ENCODE assay signal across 3 cellular contexts in genomic region chr2:221434155-221434554, GRCh38.
TF ChIP-seq lines count a peak whose summit lies in the region.

No MANE protein-coding gene starts in this region.

TF ChIP-seq in HCT116, 20 proteins besides CTCF, POLR2A, EP300 and RAD21 (continued from another document):
- no peak for TF ChIP-seq REST (IDR thresholded peaks at IDR 0.05; ENCODE audit: low read depth)
- TF ChIP-seq ELF1 (IDR thresholded peaks at IDR 0.05; ENCODE audit: borderline replicate concordance, low read depth): no peak
- TF ChIP-seq EZH2phosphoT487 (IDR thresholded peaks at IDR 0.05; ENCODE audit: borderline replicate concordance): no peak
- no peak for TF ChIP-seq ZBTB33 (IDR thresholded peaks at IDR 0.05; ENCODE audit: extremely low read depth, insufficient replicate concordance, low read length)
- TF ChIP-seq SIN3A (IDR thresholded peaks at IDR 0.05; ENCODE audit: low read depth): no peak
- TF ChIP-seq SP1 (IDR thresholded peaks at IDR 0.05; ENCODE audit: low read depth): 0 out of 2 replicates have a peak, but pooled peaks have one; percentile 20
- TF ChIP-seq SRF (IDR thresholded peaks at IDR 0.05; ENCODE audit: low read depth): no peak
- no peak for TF ChIP-seq EZH2 (IDR thresholded peaks at IDR 0.05)
- TF ChIP-seq FOSL1 (IDR thresholded peaks at IDR 0.05; ENCODE audit: low read depth): no peak
- no peak for TF ChIP-seq ATF3 (IDR thresholded peaks at IDR 0.05)
- TF ChIP-seq TCF7L2 (IDR thresholded peaks at IDR 0.05; ENCODE audit: borderline replicate concordance, extremely low read depth, insufficient read depth, insufficient read length): no peak
- TF ChIP-seq ZNF274 (IDR thresholded peaks at IDR 0.05; ENCODE audit: low read depth, low read length): no peak
- 0 out of 2 replicates have a peak, but pooled peaks have one; percentile 8 for TF ChIP-seq JUND (IDR thresholded peaks at IDR 0.05)
- TF ChIP-seq YY1 (IDR thresholded peaks at IDR 0.05; ENCODE audit: extremely low read depth, insufficient replicate concordance, low read depth, low read length): no peak
- TF ChIP-seq MAX (IDR thresholded peaks at IDR 0.05): no peak

TF ChIP-seq in WTC11, 78 proteins besides CTCF, POLR2A, EP300 and RAD21 (continues in another document):
- TF ChIP-seq, protein P1, sequence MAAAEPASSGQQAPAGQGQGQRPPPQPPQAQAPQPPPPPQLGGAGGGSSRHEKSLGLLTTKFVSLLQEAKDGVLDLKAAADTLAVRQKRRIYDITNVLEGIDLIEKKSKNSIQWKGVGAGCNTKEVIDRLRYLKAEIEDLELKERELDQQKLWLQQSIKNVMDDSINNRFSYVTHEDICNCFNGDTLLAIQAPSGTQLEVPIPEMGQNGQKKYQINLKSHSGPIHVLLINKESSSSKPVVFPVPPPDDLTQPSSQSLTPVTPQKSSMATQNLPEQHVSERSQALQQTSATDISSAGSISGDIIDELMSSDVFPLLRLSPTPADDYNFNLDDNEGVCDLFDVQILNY (CRISPR knock-in tag; IDR thresholded peaks at IDR 0.05): no peak
- no peak for TF ChIP-seq FOXK1 (CRISPR knock-in tag; IDR thresholded peaks at IDR 0.05)
- no peak for TF ChIP-seq ZSCAN18 (CRISPR knock-in tag; IDR thresholded peaks at IDR 0.05)
- TF ChIP-seq NR2C2 (CRISPR knock-in tag; IDR thresholded peaks at IDR 0.05): no peak
- no peak for TF ChIP-seq SP1 (CRISPR knock-in tag; conservative IDR thresholded peaks at IDR 0.05)
- no peak for TF ChIP-seq FOXJ3 (CRISPR knock-in tag; IDR thresholded peaks at IDR 0.05; ENCODE audit: borderline replicate concordance)
- TF ChIP-seq ZNF219 (CRISPR knock-in tag; IDR thresholded peaks at IDR 0.05; ENCODE audit: borderline replicate concordance): no peak
- no peak for TF ChIP-seq ZNF671 (CRISPR knock-in tag; IDR thresholded peaks at IDR 0.05)
- no peak for TF ChIP-seq FOXP4 (CRISPR knock-in tag; IDR thresholded peaks at IDR 0.05)
- TF ChIP-seq, protein P2, sequence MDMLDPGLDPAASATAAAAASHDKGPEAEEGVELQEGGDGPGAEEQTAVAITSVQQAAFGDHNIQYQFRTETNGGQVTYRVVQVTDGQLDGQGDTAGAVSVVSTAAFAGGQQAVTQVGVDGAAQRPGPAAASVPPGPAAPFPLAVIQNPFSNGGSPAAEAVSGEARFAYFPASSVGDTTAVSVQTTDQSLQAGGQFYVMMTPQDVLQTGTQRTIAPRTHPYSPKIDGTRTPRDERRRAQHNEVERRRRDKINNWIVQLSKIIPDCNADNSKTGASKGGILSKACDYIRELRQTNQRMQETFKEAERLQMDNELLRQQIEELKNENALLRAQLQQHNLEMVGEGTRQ (CRISPR knock-in tag; IDR thresholded peaks at IDR 0.05): no peak
- TF ChIP-seq PRDM15 (CRISPR knock-in tag; IDR thresholded peaks at IDR 0.05): no peak
- TF ChIP-seq, protein P3, sequence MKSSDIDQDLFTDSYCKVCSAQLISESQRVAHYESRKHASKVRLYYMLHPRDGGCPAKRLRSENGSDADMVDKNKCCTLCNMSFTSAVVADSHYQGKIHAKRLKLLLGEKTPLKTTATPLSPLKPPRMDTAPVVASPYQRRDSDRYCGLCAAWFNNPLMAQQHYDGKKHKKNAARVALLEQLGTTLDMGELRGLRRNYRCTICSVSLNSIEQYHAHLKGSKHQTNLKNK (CRISPR knock-in tag; IDR thresholded peaks at IDR 0.05): no peak
- TF ChIP-seq, protein P4, sequence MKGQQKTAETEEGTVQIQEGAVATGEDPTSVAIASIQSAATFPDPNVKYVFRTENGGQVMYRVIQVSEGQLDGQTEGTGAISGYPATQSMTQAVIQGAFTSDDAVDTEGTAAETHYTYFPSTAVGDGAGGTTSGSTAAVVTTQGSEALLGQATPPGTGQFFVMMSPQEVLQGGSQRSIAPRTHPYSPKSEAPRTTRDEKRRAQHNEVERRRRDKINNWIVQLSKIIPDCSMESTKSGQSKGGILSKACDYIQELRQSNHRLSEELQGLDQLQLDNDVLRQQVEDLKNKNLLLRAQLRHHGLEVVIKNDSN (CRISPR knock-in tag; IDR thresholded peaks at IDR 0.05): no peak
- no peak for TF ChIP-seq ZNF416 (CRISPR knock-in tag; IDR thresholded peaks at IDR 0.05)

TF ChIP-seq in HepG2, 621 proteins besides CTCF, POLR2A, EP300 and RAD21 (continued from another document):
- TF ChIP-seq, protein P5, sequence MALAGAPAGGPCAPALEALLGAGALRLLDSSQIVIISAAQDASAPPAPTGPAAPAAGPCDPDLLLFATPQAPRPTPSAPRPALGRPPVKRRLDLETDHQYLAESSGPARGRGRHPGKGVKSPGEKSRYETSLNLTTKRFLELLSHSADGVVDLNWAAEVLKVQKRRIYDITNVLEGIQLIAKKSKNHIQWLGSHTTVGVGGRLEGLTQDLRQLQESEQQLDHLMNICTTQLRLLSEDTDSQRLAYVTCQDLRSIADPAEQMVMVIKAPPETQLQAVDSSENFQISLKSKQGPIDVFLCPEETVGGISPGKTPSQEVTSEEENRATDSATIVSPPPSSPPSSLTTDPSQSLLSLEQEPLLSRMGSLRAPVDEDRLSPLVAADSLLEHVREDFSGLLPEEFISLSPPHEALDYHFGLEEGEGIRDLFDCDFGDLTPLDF (CRISPR knock-in tag; IDR thresholded peaks at IDR 0.05): no peak
- TF ChIP-seq, protein P6, sequence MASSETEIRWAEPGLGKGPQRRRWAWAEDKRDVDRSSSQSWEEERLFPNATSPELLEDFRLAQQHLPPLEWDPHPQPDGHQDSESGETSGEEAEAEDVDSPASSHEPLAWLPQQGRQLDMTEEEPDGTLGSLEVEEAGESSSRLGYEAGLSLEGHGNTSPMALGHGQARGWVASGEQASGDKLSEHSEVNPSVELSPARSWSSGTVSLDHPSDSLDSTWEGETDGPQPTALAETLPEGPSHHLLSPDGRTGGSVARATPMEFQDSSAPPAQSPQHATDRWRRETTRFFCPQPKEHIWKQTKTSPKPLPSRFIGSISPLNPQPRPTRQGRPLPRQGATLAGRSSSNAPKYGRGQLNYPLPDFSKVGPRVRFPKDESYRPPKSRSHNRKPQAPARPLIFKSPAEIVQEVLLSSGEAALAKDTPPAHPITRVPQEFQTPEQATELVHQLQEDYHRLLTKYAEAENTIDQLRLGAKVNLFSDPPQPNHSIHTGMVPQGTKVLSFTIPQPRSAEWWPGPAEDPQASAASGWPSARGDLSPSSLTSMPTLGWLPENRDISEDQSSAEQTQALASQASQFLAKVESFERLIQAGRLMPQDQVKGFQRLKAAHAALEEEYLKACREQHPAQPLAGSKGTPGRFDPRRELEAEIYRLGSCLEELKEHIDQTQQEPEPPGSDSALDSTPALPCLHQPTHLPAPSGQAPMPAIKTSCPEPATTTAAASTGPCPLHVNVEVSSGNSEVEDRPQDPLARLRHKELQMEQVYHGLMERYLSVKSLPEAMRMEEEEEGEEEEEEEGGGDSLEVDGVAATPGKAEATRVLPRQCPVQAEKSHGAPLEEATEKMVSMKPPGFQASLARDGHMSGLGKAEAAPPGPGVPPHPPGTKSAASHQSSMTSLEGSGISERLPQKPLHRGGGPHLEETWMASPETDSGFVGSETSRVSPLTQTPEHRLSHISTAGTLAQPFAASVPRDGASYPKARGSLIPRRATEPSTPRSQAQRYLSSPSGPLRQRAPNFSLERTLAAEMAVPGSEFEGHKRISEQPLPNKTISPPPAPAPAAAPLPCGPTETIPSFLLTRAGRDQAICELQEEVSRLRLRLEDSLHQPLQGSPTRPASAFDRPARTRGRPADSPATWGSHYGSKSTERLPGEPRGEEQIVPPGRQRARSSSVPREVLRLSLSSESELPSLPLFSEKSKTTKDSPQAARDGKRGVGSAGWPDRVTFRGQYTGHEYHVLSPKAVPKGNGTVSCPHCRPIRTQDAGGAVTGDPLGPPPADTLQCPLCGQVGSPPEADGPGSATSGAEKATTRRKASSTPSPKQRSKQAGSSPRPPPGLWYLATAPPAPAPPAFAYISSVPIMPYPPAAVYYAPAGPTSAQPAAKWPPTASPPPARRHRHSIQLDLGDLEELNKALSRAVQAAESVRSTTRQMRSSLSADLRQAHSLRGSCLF (CRISPR knock-in tag; IDR thresholded peaks at IDR 0.05; ENCODE audit: borderline replicate concordance): no peak
- TF ChIP-seq KDM2A (CRISPR knock-in tag; IDR thresholded peaks at IDR 0.05; ENCODE audit: borderline replicate concordance, low read depth) (no peak), ZNF205 (CRISPR knock-in tag; IDR thresholded peaks at IDR 0.05) (no peak), ZNF747 (CRISPR knock-in tag; IDR thresholded peaks at IDR 0.05; ENCODE audit: borderline replicate concordance) (no peak), ZMYM2 (CRISPR knock-in tag; IDR thresholded peaks at IDR 0.05) (no peak), FOXC1 (CRISPR knock-in tag; IDR thresholded peaks at IDR 0.05; ENCODE audit: borderline replicate concordance) (no peak)
- TF ChIP-seq, protein P7, sequence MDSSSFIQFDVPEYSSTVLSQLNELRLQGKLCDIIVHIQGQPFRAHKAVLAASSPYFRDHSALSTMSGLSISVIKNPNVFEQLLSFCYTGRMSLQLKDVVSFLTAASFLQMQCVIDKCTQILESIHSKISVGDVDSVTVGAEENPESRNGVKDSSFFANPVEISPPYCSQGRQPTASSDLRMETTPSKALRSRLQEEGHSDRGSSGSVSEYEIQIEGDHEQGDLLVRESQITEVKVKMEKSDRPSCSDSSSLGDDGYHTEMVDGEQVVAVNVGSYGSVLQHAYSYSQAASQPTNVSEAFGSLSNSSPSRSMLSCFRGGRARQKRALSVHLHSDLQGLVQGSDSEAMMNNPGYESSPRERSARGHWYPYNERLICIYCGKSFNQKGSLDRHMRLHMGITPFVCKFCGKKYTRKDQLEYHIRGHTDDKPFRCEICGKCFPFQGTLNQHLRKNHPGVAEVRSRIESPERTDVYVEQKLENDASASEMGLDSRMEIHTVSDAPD (CRISPR knock-in tag; IDR thresholded peaks at IDR 0.05): no peak
- TF ChIP-seq, protein P8, sequence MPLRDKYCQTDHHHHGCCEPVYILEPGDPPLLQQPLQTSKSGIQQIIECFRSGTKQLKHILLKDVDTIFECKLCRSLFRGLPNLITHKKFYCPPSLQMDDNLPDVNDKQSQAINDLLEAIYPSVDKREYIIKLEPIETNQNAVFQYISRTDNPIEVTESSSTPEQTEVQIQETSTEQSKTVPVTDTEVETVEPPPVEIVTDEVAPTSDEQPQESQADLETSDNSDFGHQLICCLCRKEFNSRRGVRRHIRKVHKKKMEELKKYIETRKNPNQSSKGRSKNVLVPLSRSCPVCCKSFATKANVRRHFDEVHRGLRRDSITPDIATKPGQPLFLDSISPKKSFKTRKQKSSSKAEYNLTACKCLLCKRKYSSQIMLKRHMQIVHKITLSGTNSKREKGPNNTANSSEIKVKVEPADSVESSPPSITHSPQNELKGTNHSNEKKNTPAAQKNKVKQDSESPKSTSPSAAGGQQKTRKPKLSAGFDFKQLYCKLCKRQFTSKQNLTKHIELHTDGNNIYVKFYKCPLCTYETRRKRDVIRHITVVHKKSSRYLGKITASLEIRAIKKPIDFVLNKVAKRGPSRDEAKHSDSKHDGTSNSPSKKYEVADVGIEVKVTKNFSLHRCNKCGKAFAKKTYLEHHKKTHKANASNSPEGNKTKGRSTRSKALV (CRISPR knock-in tag; IDR thresholded peaks at IDR 0.05): no peak
TF ChIP-seq in HepG2: peak in this region for 0.
